Comparison of ENCODE assay signal across 16 cellular contexts in the genomic region with DNA sequence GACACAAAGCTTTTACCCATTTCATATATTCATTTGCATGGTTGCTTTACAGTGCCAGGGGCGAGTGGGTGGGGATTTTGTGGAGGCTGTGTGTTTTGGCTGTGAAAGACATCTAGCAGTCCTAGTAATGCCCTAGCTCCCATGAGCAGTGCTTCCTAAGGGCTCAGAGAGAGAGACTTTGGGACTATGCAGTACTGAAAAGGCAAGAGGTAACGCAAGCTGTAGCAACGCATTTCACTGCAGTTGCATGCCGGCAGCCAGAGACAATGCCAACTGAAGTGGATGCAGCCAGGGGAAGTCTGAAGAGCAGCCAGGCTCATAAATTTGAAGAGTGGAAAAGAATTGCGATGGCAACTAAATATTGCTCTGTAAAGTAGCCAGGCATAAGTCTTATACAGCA. TPM values are rescaled to one million over a fixed set of nuclear protein-coding genes. Genes with fewer than 3 reads are reported as not detected.
A peak's percentile ranks its signal among the peaks of the same experiment; 100 is the strongest.
DNase-seq lines count a peak whose midpoint lies in the region; ATAC-seq and TF ChIP-seq lines count a peak whose summit lies in the region.
"Had no signal": no experiment of that assay in that cellular context is flagged by ENCODE, and none has a peak within 500 bp of the region (broad histone marks: within the 10 kb centered on the region; RNA-seq: fewer than 3 reads in every experiment).

No MANE protein-coding gene starts in this region.

- no peaks in the 10 kb centered on the region for H3K79me1 ChIP-seq in mesenchymal stem cell (replicated peaks; ENCODE audit: low read length, poor library complexity, severe bottlenecking)

- no peak overlapping the region for H4K8ac ChIP-seq in mesenchymal stem cell (ENCODE audit: low read length)

- no peaks in the 10 kb centered on the region for H3K27me3 ChIP-seq in Caco-2 (replicated peaks; ENCODE audit: control insufficient read depth, insufficient read depth, low read length)
- H3K27me3 ChIP-seq in adipocyte (replicated peaks; ENCODE audit: control insufficient read depth, insufficient read depth, low read length): peaks cover 4% of the 10 kb centered on the region
- H3K27me3 ChIP-seq in mesenchymal stem cell (ENCODE audit: control insufficient read depth in 1 of 2, insufficient read depth in 1 of 2, low read length in 2 of 2): peaks cover 0 to 11% of the 10 kb centered on the region in 2 experiments
- H3K27me3 ChIP-seq in subcutaneous abdominal adipose tissue (ENCODE audit: control insufficient read depth in 5 of 5, insufficient read depth in 4 of 5, low read length in 5 of 5): no peaks in the 10 kb centered on the region
- no peaks in the 10 kb centered on the region for H3K27me3 ChIP-seq in upper lobe of left lung

- TF ChIP-seq POLR2A in upper lobe of left lung (IDR thresholded peaks at IDR 0.05): no peak

- H3K9me3 ChIP-seq in Caco-2: 0 out of 2 replicates have a peak, but pooled peaks cover 3% of the 10 kb centered on the region
- no peaks in the 10 kb centered on the region for H3K9me3 ChIP-seq in adipocyte (ENCODE audit: control insufficient read depth, low read length)
- no peaks in the 10 kb centered on the region for H3K9me3 ChIP-seq in mesenchymal stem cell (ENCODE audit: control insufficient read depth, low read length)
- H3K9me3 ChIP-seq in subcutaneous abdominal adipose tissue (ENCODE audit: control insufficient read depth in 5 of 5, low read length in 5 of 5): no peaks in the 10 kb centered on the region
- H3K9me3 ChIP-seq in upper lobe of left lung: no peaks in the 10 kb centered on the region
- H3K9me3 ChIP-seq: A549 had no signal

- H3K36me3 ChIP-seq in Caco-2 (ENCODE audit: control insufficient read depth, insufficient read depth, low read length): no peaks in the 10 kb centered on the region
- no peaks in the 10 kb centered on the region for H3K36me3 ChIP-seq in adipocyte (ENCODE audit: control insufficient read depth, insufficient read depth, low read length, severe bottlenecking)
- no peaks in the 10 kb centered on the region for H3K36me3 ChIP-seq in mesenchymal stem cell (ENCODE audit: control insufficient read depth in 1 of 2, insufficient read depth in 2 of 2, low read depth in 1 of 2, low read length in 2 of 2)
- H3K36me3 ChIP-seq in subcutaneous abdominal adipose tissue (ENCODE audit: control insufficient read depth in 5 of 5, insufficient read depth in 5 of 5, low read length in 5 of 5): no peaks in the 10 kb centered on the region
- no peaks in the 10 kb centered on the region for H3K36me3 ChIP-seq in upper lobe of left lung

- no peak overlapping the region for H4K91ac ChIP-seq in mesenchymal stem cell (ENCODE audit: low read length)

- DNase-seq in Caco-2: no peak
- DNase-seq in adipocyte (ENCODE audit: low read depth): no peak
- no peak for DNase-seq in mesenchymal stem cell
- no peak for DNase-seq in upper lobe of left lung
- DNase-seq in T1000 (lab: John Stamatoyannopoulos, UW): no peak
- DNase-seq: CD4-positive, alpha-beta memory T cell; DMS79 treated with DMSO at 0.1 percent for 48 hours; Kasumi-1; NCI-H1436 treated with DMSO at 0.1 percent for 48 hours; NCI-H2107; NCI-H69 had no signal

- no peaks in the 10 kb centered on the region for H3K27me3 Mint-ChIP-seq in Caco-2 (ENCODE audit: insufficient read depth, unreplicated experiment)

- TF ChIP-seq EP300 in upper lobe of left lung (IDR thresholded peaks at IDR 0.05): no peak

- H3K23ac ChIP-seq in mesenchymal stem cell (ENCODE audit: low read length in 2 of 2): no peak overlapping the region

- H3K4me3 Mint-ChIP-seq in Caco-2 (ENCODE audit: unreplicated experiment): no peak overlapping the region
- H3K4me3 Mint-ChIP-seq: CD4-positive, alpha-beta memory T cell had no signal

- H3K9ac ChIP-seq in adipocyte (ENCODE audit: low read length): peak overlapping the region; percentile 13
- no peak overlapping the region for H3K9ac ChIP-seq in mesenchymal stem cell (ENCODE audit: low read length)
- no peak overlapping the region for H3K9ac ChIP-seq in subcutaneous abdominal adipose tissue (ENCODE audit: low read length in 5 of 5)

- H2BK120ac ChIP-seq in mesenchymal stem cell (ENCODE audit: low read depth, low read length): no peak overlapping the region

- H3K9me3 Mint-ChIP-seq in Caco-2 (ENCODE audit: unreplicated experiment): no peaks in the 10 kb centered on the region

- ATAC-seq in upper lobe of left lung (ENCODE audit: low FRiP score in 2 of 2): no peak
- no peak for ATAC-seq in HG03045 (IDR thresholded peaks at IDR 0.05; ENCODE audit: unreplicated experiment)
- no peak for ATAC-seq in HG03439 (IDR thresholded peaks at IDR 0.05; ENCODE audit: unreplicated experiment)
- ATAC-seq: A549 had no signal

- H3K4me2 ChIP-seq in mesenchymal stem cell (ENCODE audit: low read length, poor library complexity, severe bottlenecking): no peak overlapping the region
- H3K4me2 ChIP-seq: A549 had no signal

- CTCF ChIA-PET in Caco-2 (lab: Charles Lee): no interaction called here

- no peak overlapping the region for H3K18ac ChIP-seq in mesenchymal stem cell (ENCODE audit: low read depth in 1 of 2, low read length in 2 of 2)

- no peak for TF ChIP-seq CTCF in Caco-2 (IDR thresholded peaks at IDR 0.05; ENCODE audit: insufficient read depth in 1 of 2, low read depth in 1 of 2, low read length in 1 of 2, severe bottlenecking in 1 of 2, unreplicated experiment in 1 of 2)
- no peak for TF ChIP-seq CTCF in upper lobe of left lung (IDR thresholded peaks at IDR 0.05)

- intact Hi-C loops in Caco-2 (cut with micrococcal nuclease; ENCODE audit: unreplicated experiment): no loop called here

- no peak overlapping the region for H3K4ac ChIP-seq in mesenchymal stem cell (ENCODE audit: low read depth in 1 of 2, low read length in 2 of 2)

- POLR2A ChIA-PET in Caco-2 (lab: Charles Lee): no interaction called here

- no peak overlapping the region for H2BK15ac ChIP-seq in mesenchymal stem cell (ENCODE audit: low read depth, poor library complexity, severe bottlenecking)

- BruUV-seq in Caco-2 (replicated peaks; lab: Mats Ljungman, UMichigan): no TSS peak

- no peak overlapping the region for H2BK12ac ChIP-seq in mesenchymal stem cell (ENCODE audit: low read length in 2 of 2)

- no peak overlapping the region for H2BK5ac ChIP-seq in mesenchymal stem cell (ENCODE audit: low read depth, low read length, poor library complexity, severe bottlenecking)

- peaks cover 14% of the 10 kb centered on the region for H3K4me1 Mint-ChIP-seq in Caco-2 (ENCODE audit: low read depth, unreplicated experiment)
- H3K4me1 Mint-ChIP-seq: CD4-positive, alpha-beta memory T cell had no signal

- 86% methylated on average over 5 of the region's 5 CpGs for WGBS in mesenchymal stem cell
- 75 to 77% methylated on average over 5 of the region's 5 CpGs for WGBS in upper lobe of left lung, 2 donors

- H3K36me3 Mint-ChIP-seq in Caco-2 (ENCODE audit: insufficient read depth, unreplicated experiment): peaks cover 4% of the 10 kb centered on the region
- H3K36me3 Mint-ChIP-seq: CD4-positive, alpha-beta memory T cell had no signal

- no peak overlapping the region for H2AFZ ChIP-seq in mesenchymal stem cell (ENCODE audit: low read depth, low read length)

- peak overlapping the region; percentile 26 for H2AK5ac ChIP-seq in mesenchymal stem cell (ENCODE audit: low read length, severe bottlenecking)

- H3K27ac Mint-ChIP-seq in Caco-2 (ENCODE audit: unreplicated experiment): peak overlapping the region; percentile 21
- H3K27ac Mint-ChIP-seq: CD4-positive, alpha-beta memory T cell had no signal

- H3K14ac ChIP-seq in mesenchymal stem cell (ENCODE audit: low read length in 2 of 2): no peak overlapping the region

- H3K4me3 ChIP-seq in Caco-2 (ENCODE audit: low read depth, low read length) (no peak overlapping the region), adipocyte (ENCODE audit: low read length) (no peak overlapping the region), mesenchymal stem cell (ENCODE audit: insufficient read depth in 1 of 2, low read depth in 1 of 2, low read length in 2 of 2) (no peak overlapping the region), subcutaneous abdominal adipose tissue (ENCODE audit: low read depth in 1 of 5, low read length in 5 of 5) (no peak overlapping the region), upper lobe of left lung (no peak overlapping the region)
- H3K4me3 ChIP-seq: A549, SK-N-MC had no signal

- H3K27ac ChIP-seq in mesenchymal stem cell (ENCODE audit: low read length, poor library complexity, severe bottlenecking) (no peak overlapping the region), subcutaneous abdominal adipose tissue (ENCODE audit: low read depth, low read length) (peak overlapping the region; percentile 47), upper lobe of left lung (no peak overlapping the region)
- H3K27ac ChIP-seq: SK-N-MC had no signal

- H3K4me1 ChIP-seq in Caco-2 (peaks cover 9% of the 10 kb centered on the region), adipocyte (ENCODE audit: control insufficient read depth, insufficient read depth, low read length) (peaks cover 31% of the 10 kb centered on the region), mesenchymal stem cell (ENCODE audit: control insufficient read depth, insufficient read depth, low read depth, low read length) (peaks cover 7% of the 10 kb centered on the region), subcutaneous abdominal adipose tissue (ENCODE audit: control insufficient read depth in 5 of 5, insufficient read depth in 5 of 5, low read length in 5 of 5) (peaks cover 2 to 27% (median 15%) of the 10 kb centered on the region in 5 donors), upper lobe of left lung (peaks cover 0 to 5% (median 0%) of the 10 kb centered on the region in 4 donors)

RNA-seq across cellular contexts. Expression of a gene that starts 27.4 kb away (rescaled TPM):
- total RNA-seq in Caco-2 (2022): not detected in 2 replicates
- polyA plus RNA-seq in mesenchymal stem cell (2013, experiment 1 of 2): 0.04 TPM
- 0.03 TPM for polyA plus RNA-seq in mesenchymal stem cell (2013, experiment 2 of 2)
- 10 to 100 TPM; 17.8 to 62.4 (median 32.3) TPM for total RNA-seq in upper lobe of left lung

Comparison
In these comparisons a context has a peak if more than half of its experiments do, and no peak if none do; other contexts are left out.
1. RNA of a gene that starts 27.4 kb away (total RNA-seq): 17.8 to 62.4 TPM in upper lobe of left lung; not detected in Caco-2; every median in the first group is over 10 times any median in the second.